ENCODE assay signal across 8 cellular contexts in the genomic region with DNA sequence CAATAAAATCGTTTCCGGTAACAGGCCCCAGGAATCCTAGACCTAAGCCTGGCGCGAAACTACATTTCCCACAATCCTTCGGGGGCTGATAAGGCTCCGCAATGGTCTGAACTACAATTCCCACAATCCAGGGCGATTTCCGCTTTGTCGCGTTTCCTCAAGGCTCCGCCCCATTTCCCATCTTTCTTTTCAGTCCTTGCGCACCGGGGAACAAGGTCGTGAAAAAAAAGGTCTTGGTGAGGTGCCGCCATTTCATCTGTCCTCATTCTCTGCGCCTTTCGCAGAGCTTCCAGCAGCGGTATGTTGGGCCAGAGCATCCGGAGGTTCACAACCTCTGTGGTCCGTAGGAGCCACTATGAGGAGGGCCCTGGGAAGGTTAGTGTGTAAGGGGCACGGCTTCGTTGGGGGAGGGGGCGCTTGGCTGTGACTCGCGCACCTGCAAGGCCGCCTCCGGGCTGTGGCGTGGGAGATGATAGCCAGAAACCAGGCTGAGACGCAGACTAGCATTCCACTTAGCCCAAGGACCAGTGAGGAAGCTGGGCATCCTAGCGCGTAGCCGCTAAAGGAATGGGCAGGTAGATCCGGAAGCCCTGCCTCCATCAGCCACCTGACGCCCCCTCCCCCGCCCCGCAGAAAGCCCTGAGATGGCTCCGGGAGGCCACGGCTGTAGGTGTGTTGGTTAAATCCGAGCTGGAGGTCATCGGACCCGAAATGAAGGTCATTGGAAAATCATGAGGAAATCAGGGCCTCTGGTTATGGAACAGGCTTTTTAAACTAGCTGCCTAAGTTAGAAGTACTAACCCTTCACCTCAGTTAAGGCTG. TPM values are rescaled to one million over a fixed set of nuclear protein-coding genes. Genes with fewer than 3 reads are reported as not detected.
DNase-seq lines count a peak whose midpoint lies in the region; ATAC-seq and TF ChIP-seq lines count a peak whose summit lies in the region.

A gene with protein sequence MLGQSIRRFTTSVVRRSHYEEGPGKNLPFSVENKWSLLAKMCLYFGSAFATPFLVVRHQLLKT (plus strand): TSS at position 186 of the 822 bp plus-strand sequence. CDS start 115 bp downstream, at position 301.

- H3K9me3 ChIP-seq in suprapubic skin = no peaks in the 10 kb centered on the region

- TF ChIP-seq EP300 in suprapubic skin (IDR thresholded peaks at IDR 0.05) = no peak

- H3K4me3 ChIP-seq in GM08714 (ENCODE audit: low read length) = peak within 1 kb of the TSS; percentile 73
- peak within 1 kb of the TSS; percentile 94 for H3K4me3 ChIP-seq in suprapubic skin

- TF ChIP-seq POLR2A in suprapubic skin (IDR thresholded peaks at IDR 0.05) = peak; percentile 51 to 84

- peaks cover 4 to 5% of the 10 kb centered on the region in 2 donors for H3K9me3 Mint-ChIP-seq in activated naive CD4-positive, alpha-beta T cell treated with anti-CD3 and anti-CD28 coated beads, Interleukin-2, amount 50 U/mL, for 72 hours

- peak; percentile 92 for DNase-seq in NCI-H1092 treated with DMSO at 0.1 percent for 48 hours (lab: John Stamatoyannopoulos, UW)
- DNase-seq in SKM-1 (lab: John Stamatoyannopoulos, UW; ENCODE audit: unreplicated experiment) = peak; percentile 92
- DNase-seq in activated naive CD4-positive, alpha-beta T cell treated with anti-CD3 and anti-CD28 coated beads, Interleukin-2, amount 50 U/mL, for 72 hours (ENCODE audit: low spot score in 2 of 2) = peak; percentile 82 to 90
- peak; percentile 97 for DNase-seq in globus pallidus (ENCODE audit: low spot score)
- peak; percentile 39 to 96 (median 86) for DNase-seq in nucleus accumbens (lab: John Stamatoyannopoulos, UW)
- DNase-seq in suprapubic skin (ENCODE audit: low spot score in 2 of 2) = peak; percentile 93 to 94

- TF ChIP-seq CTCF in suprapubic skin (IDR thresholded peaks at IDR 0.05) = no peak

- H3K36me3 Mint-ChIP-seq in activated naive CD4-positive, alpha-beta T cell treated with anti-CD3 and anti-CD28 coated beads, Interleukin-2, amount 50 U/mL, for 72 hours = peaks cover 26 to 49% of the 10 kb centered on the region in 2 donors

- peak within 1 kb of the TSS; percentile 92 for H3K27ac ChIP-seq in suprapubic skin

- peaks cover 16% of the 10 kb centered on the region for H3K4me1 ChIP-seq in suprapubic skin

- peak; percentile 98 for ATAC-seq in HG02610 (IDR thresholded peaks at IDR 0.05; ENCODE audit: unreplicated experiment)
- peak; percentile 99 for ATAC-seq in activated naive CD4-positive, alpha-beta T cell treated with anti-CD3 and anti-CD28 coated beads, Interleukin-2, amount 50 U/mL, for 72 hours

- peaks cover 35% of the 10 kb centered on the region for H3K36me3 ChIP-seq in suprapubic skin

- no peaks in the 10 kb centered on the region for H3K27me3 ChIP-seq in suprapubic skin

- peak within 1 kb of the TSS; percentile 98 to 99 for H3K27ac Mint-ChIP-seq in activated naive CD4-positive, alpha-beta T cell treated with anti-CD3 and anti-CD28 coated beads, Interleukin-2, amount 50 U/mL, for 72 hours

- WGBS in suprapubic skin = 2% methylated on average over 28 of the region's 41 CpGs

RNA-seq across cellular contexts. Expression of the gene that starts here (rescaled TPM):
- 100 to 1,000 TPM; 547 to 681 TPM for total RNA-seq in activated naive CD4-positive, alpha-beta T cell treated with anti-CD3 and anti-CD28 coated beads, Interleukin-2, amount 50 U/mL, for 72 hours
- total RNA-seq in suprapubic skin = 100 to 1,000 TPM; 245 to 556 (median 426) TPM

Comparison
In these comparisons a context has a peak if more than half of its experiments do, and no peak if none do; other contexts are left out.
1. Peak in every context shown above with its lines: DNase-seq, ATAC-seq, H3K4me3 ChIP-seq and H3K27ac ChIP-seq.